27 cellular contexts compared by ENCODE assay signal in genomic region chr2:37300578-37300977, GRCh38.
"Had no signal": no experiment of that assay in that cellular context is flagged by ENCODE, and none has a peak within 500 bp of the region (broad histone marks: within the 10 kb centered on the region; RNA-seq: fewer than 3 reads in every experiment).

No MANE protein-coding gene starts in this region.

- H3K9me3 ChIP-seq: breast epithelium, esophagus squamous epithelium, gastrocnemius medialis, left ventricle myocardium inferior, mucosa of descending colon, right atrium auricular region, testis, uterus had no signal

- H3K36me3 ChIP-seq: breast epithelium, esophagus squamous epithelium, gastrocnemius medialis, left ventricle myocardium inferior, right atrium auricular region, uterus had no signal

- DNase-seq: activated CD4-positive, alpha-beta memory T cell treated with anti-CD3 and anti-CD28 coated beads for 36 hours; activated CD4-positive, alpha-beta T cell treated with anti-CD3 and anti-CD28 coated beads, Interleukin-2, amount 10 ng/mL, durations not matched to agents 24 days and 14 days; activated CD4-positive, CD25-positive, alpha-beta regulatory T cell treated with anti-CD3 and anti-CD28 coated beads, Interleukin-2, amount 50 U/mL, for 72 hours; activated CD8-positive, alpha-beta memory T cell treated with anti-CD3 and anti-CD28 coated beads, Interleukin-2, amount 50 U/mL, for 48 hours; activated gamma-delta T cell; activated naive CD4-positive, alpha-beta T cell treated with anti-CD3 and anti-CD28 coated beads, Interleukin-2, amount 10 ng/mL, durations not matched to agents 7 days and 5 days; activated naive CD8-positive, alpha-beta T cell treated with anti-CD3 and anti-CD28 coated beads, Interleukin-2, amount 10 ng/mL, durations not matched to agents 7 days and 5 days; activated T-cell treated with anti-CD3 and anti-CD28 coated beads, Interleukin-2, amount 50 U/mL, for 24 hours; amniotic stem cell; effector CD4-positive, alpha-beta T cell; esophagus squamous epithelium; gastrocnemius medialis; glutamatergic neuron; islet precursor cell; left ventricle myocardium inferior; mesendoderm; mucosa of descending colon; stimulated activated CD4-positive, alpha-beta T cell treated with anti-CD3 and anti-CD28 coated beads, Interleukin-12 subunit alpha, Interleukin-12 subunit beta, amount 100 ng/mL, for 4 hours; stimulated activated CD4-positive, alpha-beta T cell treated with anti-CD3 and anti-CD28 coated beads, Interleukin-4, amount 100 ng/mL, for 1 hour; stimulated activated naive CD8-positive, alpha-beta T cell treated with anti-CD3 and anti-CD28 coated beads, Interleukin-15, Interleukin-2, amounts not matched to agents 100 U/mL and 50 U/mL, for 24 hours; T1000; testis; uterus had no signal

- H3K27ac ChIP-seq: esophagus squamous epithelium, gastrocnemius medialis, left ventricle myocardium inferior, right atrium auricular region, testis, uterus had no signal

- H3K4me3 ChIP-seq: breast epithelium, esophagus squamous epithelium, gastrocnemius medialis, left ventricle myocardium inferior, lung, mucosa of descending colon, right atrium auricular region, testis, uterus had no signal

- H3K4me1 ChIP-seq: breast epithelium, testis had no signal

- ATAC-seq: gastrocnemius medialis; mucosa of descending colon; natural killer cell treated with Interleukin-12 subunit alpha and Interleukin-12 subunit beta and Interleukin-15 and Interleukin-18, amount 100 ng/mL, for 72 hours; stimulated activated naive CD8-positive, alpha-beta T cell treated with anti-CD3 and anti-CD28 coated beads, Interleukin-15, Interleukin-2, amounts not matched to agents 100 U/mL and 50 U/mL, for 24 hours had no signal

- H3K27me3 ChIP-seq: breast epithelium, esophagus squamous epithelium, gastrocnemius medialis, right atrium auricular region, testis, uterus had no signal
